ENCODE assay signal across 11 cellular contexts in the genomic region with DNA sequence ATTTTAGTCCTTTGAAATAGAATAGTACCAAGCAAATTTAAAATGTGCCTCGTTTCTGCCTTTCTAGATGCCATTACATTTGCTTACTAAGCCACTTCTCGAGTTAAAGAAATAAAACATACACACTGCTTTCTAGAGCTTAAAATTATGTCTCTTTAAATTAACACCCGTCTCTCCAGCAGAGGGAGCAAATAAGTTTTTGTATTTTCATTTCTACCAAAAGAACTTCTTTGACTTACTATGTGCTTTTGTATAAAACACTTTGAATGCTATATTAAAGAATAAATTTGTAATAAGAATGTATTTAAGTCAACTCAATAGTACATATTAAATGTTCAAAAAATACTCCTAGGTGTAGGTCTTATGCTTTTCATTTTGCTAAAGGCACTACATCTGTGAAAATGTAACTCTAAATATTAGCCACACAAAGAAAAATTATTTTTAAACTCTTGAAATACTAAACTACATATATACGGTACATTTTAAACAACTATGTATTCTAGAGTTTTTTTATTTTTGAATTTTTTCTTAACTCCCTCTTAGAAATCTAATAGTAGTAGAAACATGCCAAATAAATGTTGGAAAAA.
DNase-seq lines count a peak whose midpoint lies in the region; ATAC-seq, FAIRE-seq and TF ChIP-seq lines count a peak whose summit lies in the region.
"Had no signal": no experiment of that assay in that cellular context is flagged by ENCODE, and none has a peak within 500 bp of the region (broad histone marks: within the 10 kb centered on the region; RNA-seq: fewer than 3 reads in every experiment).

No MANE protein-coding gene starts in this region.

- DNase-seq in CD1c-positive myeloid dendritic cell (ENCODE audit: extremely low spot score) (peak; percentile 37), HEK293T (ENCODE audit: extremely low spot score) (peak; percentile 37), dermis blood vessel endothelial cell (no peak)
- DNase-seq in CD8-positive, alpha-beta memory T cell = no peak
- DNase-seq: activated naive CD8-positive, alpha-beta T cell treated with anti-CD3 and anti-CD28 coated beads, Interleukin-2, amount 10 ng/mL, durations not matched to agents 7 days and 5 days; stimulated activated CD4-positive, alpha-beta T cell treated with anti-CD3 and anti-CD28 coated beads, Interleukin-1b, Interleukin-23, amount 100 ng/mL, for 48 hours had no signal

- no peak overlapping the region for H3K4me3 ChIP-seq in CD8-positive, alpha-beta memory T cell (ENCODE audit: low read length)
- H3K4me3 ChIP-seq: SJSA1 had no signal

- POLR2A ChIA-PET in HEK293T (lab: Yijun Ruan, JAX) = no interaction called here
- POLR2A ChIA-PET in CD8-positive, alpha-beta memory T cell (lab: Charles Lee) = no interaction called here

- CTCF ChIA-PET in HEK293T (lab: Yijun Ruan, JAX) = interaction anchor here (0.6 to 4.1 kb wide), 17 partner anchors 9 to 586 kb away, joined by 3 to 23 read pairs (median 3); no protein-coding TSS in a partner anchor
- CTCF ChIA-PET in CD8-positive, alpha-beta memory T cell (lab: Charles Lee) = no interaction called here

- no peaks in the 10 kb centered on the region for H3K4me1 ChIP-seq in CD8-positive, alpha-beta memory T cell (ENCODE audit: insufficient read depth, low read length)
- H3K4me1 ChIP-seq: SJSA1 had no signal

- no peaks in the 10 kb centered on the region for H3K9me3 ChIP-seq in CD8-positive, alpha-beta memory T cell (ENCODE audit: low read length)
- H3K9me3 ChIP-seq: SJSA1 had no signal

- H3K36me3 ChIP-seq in CD8-positive, alpha-beta memory T cell (ENCODE audit: insufficient read depth, low read length) = no peaks in the 10 kb centered on the region
- H3K36me3 ChIP-seq: SJSA1 had no signal

- peaks cover 0 to 3% (median 0%) of the 10 kb centered on the region in 5 donors for H3K9me3 Mint-ChIP-seq in CD8-positive, alpha-beta memory T cell
- H3K9me3 Mint-ChIP-seq: activated naive CD8-positive, alpha-beta T cell treated with anti-CD3 and anti-CD28 coated beads, Interleukin-2, amount 10 ng/mL, durations not matched to agents 7 days and 5 days had no signal

- peak; percentile 92 for FAIRE-seq in islet of Langerhans (lab: Jason Lieb, UNC)

- no peaks in the 10 kb centered on the region for H3K36me3 Mint-ChIP-seq in CD8-positive, alpha-beta memory T cell
- H3K36me3 Mint-ChIP-seq: activated naive CD8-positive, alpha-beta T cell treated with anti-CD3 and anti-CD28 coated beads, Interleukin-2, amount 10 ng/mL, durations not matched to agents 7 days and 5 days had no signal

- H3K27me3 Mint-ChIP-seq in CD8-positive, alpha-beta memory T cell = no peaks in the 10 kb centered on the region
- H3K27me3 Mint-ChIP-seq: activated naive CD8-positive, alpha-beta T cell treated with anti-CD3 and anti-CD28 coated beads, Interleukin-2, amount 10 ng/mL, durations not matched to agents 7 days and 5 days had no signal

- H3K4me1 Mint-ChIP-seq in CD8-positive, alpha-beta memory T cell = no peaks in the 10 kb centered on the region
- H3K4me1 Mint-ChIP-seq: activated naive CD8-positive, alpha-beta T cell treated with anti-CD3 and anti-CD28 coated beads, Interleukin-2, amount 10 ng/mL, durations not matched to agents 7 days and 5 days had no signal

- ATAC-seq in SK-N-SH treated with all-trans-retinoic acid at 6 μM for 48 hours (peak; percentile 59; the same call in 1 of the 3 replicates), HG03460 (IDR thresholded peaks at IDR 0.05; ENCODE audit: unreplicated experiment) (no peak), GM21529 (IDR thresholded peaks at IDR 0.05; ENCODE audit: unreplicated experiment) (no peak)

- no peak overlapping the region for H3K27ac ChIP-seq in CD8-positive, alpha-beta memory T cell (ENCODE audit: low read depth, low read length)
- H3K27ac ChIP-seq: SJSA1 had no signal

- no peak overlapping the region for H3K4me3 Mint-ChIP-seq in CD8-positive, alpha-beta memory T cell
- H3K4me3 Mint-ChIP-seq: activated naive CD8-positive, alpha-beta T cell treated with anti-CD3 and anti-CD28 coated beads, Interleukin-2, amount 10 ng/mL, durations not matched to agents 7 days and 5 days had no signal

- H3K27ac Mint-ChIP-seq in CD8-positive, alpha-beta memory T cell = no peak overlapping the region
- H3K27ac Mint-ChIP-seq: activated naive CD8-positive, alpha-beta T cell treated with anti-CD3 and anti-CD28 coated beads, Interleukin-2, amount 10 ng/mL, durations not matched to agents 7 days and 5 days had no signal

- H3K27me3 ChIP-seq in CD8-positive, alpha-beta memory T cell (ENCODE audit: insufficient read depth, low read length, poor library complexity, severe bottlenecking) = no peaks in the 10 kb centered on the region
- H3K27me3 ChIP-seq: SJSA1 had no signal

TF ChIP-seq in HEK293T, 16 proteins besides CTCF, POLR2A, EP300 and RAD21:
- TF ChIP-seq FOXA1 (IDR thresholded peaks at IDR 0.05) (no peak), ARNT (IDR thresholded peaks at IDR 0.05) (no peak), NFRKB (IDR thresholded peaks at IDR 0.05) (no peak), L3MBTL2 (conservative IDR thresholded peaks at IDR 0.05) (no peak), HDGF (IDR thresholded peaks at IDR 0.05; ENCODE audit: borderline replicate concordance) (no peak), CTBP1 (IDR thresholded peaks at IDR 0.05; ENCODE audit: borderline replicate concordance) (no peak), TARDBP (IDR thresholded peaks at IDR 0.05) (no peak), FOXM1 (IDR thresholded peaks at IDR 0.05; ENCODE audit: borderline replicate concordance) (no peak), SUZ12 (IDR thresholded peaks at IDR 0.05) (no peak), FOXK2 (IDR thresholded peaks at IDR 0.05) (no peak)
- TF ChIP-seq, protein P1, sequence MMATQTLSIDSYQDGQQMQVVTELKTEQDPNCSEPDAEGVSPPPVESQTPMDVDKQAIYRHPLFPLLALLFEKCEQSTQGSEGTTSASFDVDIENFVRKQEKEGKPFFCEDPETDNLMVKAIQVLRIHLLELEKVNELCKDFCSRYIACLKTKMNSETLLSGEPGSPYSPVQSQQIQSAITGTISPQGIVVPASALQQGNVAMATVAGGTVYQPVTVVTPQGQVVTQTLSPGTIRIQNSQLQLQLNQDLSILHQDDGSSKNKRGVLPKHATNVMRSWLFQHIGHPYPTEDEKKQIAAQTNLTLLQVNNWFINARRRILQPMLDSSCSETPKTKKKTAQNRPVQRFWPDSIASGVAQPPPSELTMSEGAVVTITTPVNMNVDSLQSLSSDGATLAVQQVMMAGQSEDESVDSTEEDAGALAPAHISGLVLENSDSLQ (IDR thresholded peaks at IDR 0.05) = no peak

TF ChIP-seq in SK-N-SH treated with all-trans-retinoic acid at 6 μM for 48 hours, 23 proteins besides CTCF, POLR2A, EP300 and RAD21:
- TF ChIP-seq ZNF70 (CRISPR knock-in tag; IDR thresholded peaks at IDR 0.05) = no peak
- TF ChIP-seq GLIS3 (CRISPR knock-in tag; IDR thresholded peaks at IDR 0.05) = no peak
- no peak for TF ChIP-seq TOX (CRISPR knock-in tag; IDR thresholded peaks at IDR 0.05; ENCODE audit: borderline replicate concordance)
- TF ChIP-seq, protein P2, sequence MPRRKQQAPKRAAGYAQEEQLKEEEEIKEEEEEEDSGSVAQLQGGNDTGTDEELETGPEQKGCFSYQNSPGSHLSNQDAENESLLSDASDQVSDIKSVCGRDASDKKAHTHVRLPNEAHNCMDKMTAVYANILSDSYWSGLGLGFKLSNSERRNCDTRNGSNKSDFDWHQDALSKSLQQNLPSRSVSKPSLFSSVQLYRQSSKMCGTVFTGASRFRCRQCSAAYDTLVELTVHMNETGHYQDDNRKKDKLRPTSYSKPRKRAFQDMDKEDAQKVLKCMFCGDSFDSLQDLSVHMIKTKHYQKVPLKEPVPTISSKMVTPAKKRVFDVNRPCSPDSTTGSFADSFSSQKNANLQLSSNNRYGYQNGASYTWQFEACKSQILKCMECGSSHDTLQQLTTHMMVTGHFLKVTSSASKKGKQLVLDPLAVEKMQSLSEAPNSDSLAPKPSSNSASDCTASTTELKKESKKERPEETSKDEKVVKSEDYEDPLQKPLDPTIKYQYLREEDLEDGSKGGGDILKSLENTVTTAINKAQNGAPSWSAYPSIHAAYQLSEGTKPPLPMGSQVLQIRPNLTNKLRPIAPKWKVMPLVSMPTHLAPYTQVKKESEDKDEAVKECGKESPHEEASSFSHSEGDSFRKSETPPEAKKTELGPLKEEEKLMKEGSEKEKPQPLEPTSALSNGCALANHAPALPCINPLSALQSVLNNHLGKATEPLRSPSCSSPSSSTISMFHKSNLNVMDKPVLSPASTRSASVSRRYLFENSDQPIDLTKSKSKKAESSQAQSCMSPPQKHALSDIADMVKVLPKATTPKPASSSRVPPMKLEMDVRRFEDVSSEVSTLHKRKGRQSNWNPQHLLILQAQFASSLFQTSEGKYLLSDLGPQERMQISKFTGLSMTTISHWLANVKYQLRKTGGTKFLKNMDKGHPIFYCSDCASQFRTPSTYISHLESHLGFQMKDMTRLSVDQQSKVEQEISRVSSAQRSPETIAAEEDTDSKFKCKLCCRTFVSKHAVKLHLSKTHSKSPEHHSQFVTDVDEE (CRISPR knock-in tag; IDR thresholded peaks at IDR 0.05) = no peak
- no peak for TF ChIP-seq ZNF8 (CRISPR knock-in tag; IDR thresholded peaks at IDR 0.05)
- no peak for TF ChIP-seq ZFP3 (CRISPR knock-in tag; IDR thresholded peaks at IDR 0.05)
- TF ChIP-seq ZFP30 (CRISPR knock-in tag; IDR thresholded peaks at IDR 0.05) = no peak
- TF ChIP-seq ZC3H10 (CRISPR knock-in tag; IDR thresholded peaks at IDR 0.05) = no peak
- TF ChIP-seq ARNTL (CRISPR knock-in tag; IDR thresholded peaks at IDR 0.05; ENCODE audit: borderline replicate concordance, low read depth) = no peak
- no peak for TF ChIP-seq TCF4 (CRISPR knock-in tag; IDR thresholded peaks at IDR 0.05; ENCODE audit: borderline replicate concordance)
- no peak for TF ChIP-seq ISL1 (CRISPR knock-in tag; IDR thresholded peaks at IDR 0.05)
- TF ChIP-seq SNAI2 (CRISPR knock-in tag; IDR thresholded peaks at IDR 0.05) = no peak
- no peak for TF ChIP-seq BACH2 (CRISPR knock-in tag; IDR thresholded peaks at IDR 0.05; ENCODE audit: borderline replicate concordance)
- TF ChIP-seq PPARA (CRISPR knock-in tag; IDR thresholded peaks at IDR 0.05; ENCODE audit: borderline replicate concordance) = no peak

Comparison
In these comparisons a context has a peak if more than half of its experiments do, and no peak if none do; other contexts are left out.
1. DNase-seq: peak in CD1c-positive myeloid dendritic cell (single experiment) and HEK293T (single experiment); none in CD8-positive, alpha-beta memory T cell (0 of 5) and dermis blood vessel endothelial cell (single experiment).